12 cellular contexts compared by ENCODE assay signal in genomic region chr6:34233867-34234266, GRCh38. TPM values are rescaled to one million over a fixed set of nuclear protein-coding genes. Genes with fewer than 3 reads are reported as not detected.
DNase-seq lines count a peak whose midpoint lies in the region; ATAC-seq and TF ChIP-seq lines count a peak whose summit lies in the region.
"Had no signal": no experiment of that assay in that cellular context is flagged by ENCODE, and none has a peak within 500 bp of the region (broad histone marks: within the 10 kb centered on the region; RNA-seq: fewer than 3 reads in every experiment).

No MANE protein-coding gene starts in this region.

- H3K4ac ChIP-seq in mesendoderm (ENCODE audit: low read depth, low read length): peak overlapping the region; percentile 84

- H3K56ac ChIP-seq in mesendoderm (ENCODE audit: low read length): peak overlapping the region; percentile 84

- H2BK5ac ChIP-seq in mesendoderm (ENCODE audit: low read length): no peak overlapping the region

- peak overlapping the region; percentile 81 for H3K18ac ChIP-seq in mesendoderm (ENCODE audit: low read length)

- H3K4me3 Mint-ChIP-seq in activated T-helper 17 cell treated with anti-CD3 and anti-CD28 coated beads, Interleukin-2, amount 50 U/mL, for 72 hours: peak overlapping the region; percentile 23

- H3K4me2 ChIP-seq in mesendoderm (ENCODE audit: low read length): no peak overlapping the region

- H4K5ac ChIP-seq in mesendoderm (ENCODE audit: low read length): peak overlapping the region; percentile 72

- no peaks in the 10 kb centered on the region for H3K27me3 ChIP-seq in left ventricle myocardium inferior (ENCODE audit: low read depth)
- no peaks in the 10 kb centered on the region for H3K27me3 ChIP-seq in mesendoderm (ENCODE audit: insufficient read depth, low read length, poor library complexity)
- H3K27me3 ChIP-seq: foreskin keratinocyte had no signal

- WGBS in mesendoderm (ENCODE audit: extremely low coverage, insufficient coverage, low lambda C conversion rate): no CpG with 5 or more reads among the region's 7 CpGs

- no peak overlapping the region for H4K8ac ChIP-seq in mesendoderm (ENCODE audit: low read depth, low read length)

- intact Hi-C loops in cardiac septum (cut with DNase I) (no loop called here), left ventricle myocardium inferior (cut with micrococcal nuclease) (no loop called here)

- H3K27ac ChIP-seq in left ventricle myocardium inferior (replicated peaks) (no peak overlapping the region), mesendoderm (ENCODE audit: low read depth, low read length) (no peak overlapping the region)
- H3K27ac ChIP-seq: foreskin keratinocyte, parathyroid adenoma had no signal

- H2BK120ac ChIP-seq in mesendoderm (ENCODE audit: low read depth, low read length): peak overlapping the region; percentile 31

- H3K4me1 ChIP-seq in left ventricle myocardium inferior (peaks cover 27% of the 10 kb centered on the region), mesendoderm (ENCODE audit: control insufficient read depth, low read depth, low read length) (peaks cover 8% of the 10 kb centered on the region)
- H3K4me1 ChIP-seq: parathyroid adenoma had no signal

- no peak overlapping the region for H3K23ac ChIP-seq in mesendoderm (ENCODE audit: low read length)

- peaks cover 16% of the 10 kb centered on the region for H3K4me1 Mint-ChIP-seq in activated T-helper 17 cell treated with anti-CD3 and anti-CD28 coated beads, Interleukin-2, amount 50 U/mL, for 72 hours

- peak overlapping the region; percentile 95 for H3K9ac ChIP-seq in mesendoderm (ENCODE audit: low read length)
- H3K9ac ChIP-seq: parathyroid adenoma had no signal

- no peak overlapping the region for H2BK15ac ChIP-seq in mesendoderm (replicated peaks; ENCODE audit: low read depth)

- no peaks in the 10 kb centered on the region for H3K9me3 ChIP-seq in left ventricle myocardium inferior (replicated peaks)

- H3K9me3 Mint-ChIP-seq in activated T-helper 17 cell treated with anti-CD3 and anti-CD28 coated beads, Interleukin-2, amount 50 U/mL, for 72 hours: no peaks in the 10 kb centered on the region

- peak overlapping the region; percentile 41 for H2AK5ac ChIP-seq in mesendoderm (ENCODE audit: low read length)

- H3K27ac Mint-ChIP-seq in activated T-helper 17 cell treated with anti-CD3 and anti-CD28 coated beads, Interleukin-2, amount 50 U/mL, for 72 hours: no peak overlapping the region

- TF ChIP-seq CTCF in left ventricle myocardium inferior (IDR thresholded peaks at IDR 0.05; ENCODE audit: borderline replicate concordance): no peak

- ATAC-seq in activated T-helper 17 cell treated with anti-CD3 and anti-CD28 coated beads, Interleukin-2, amount 50 U/mL, for 72 hours (replicated peaks): no peak
- ATAC-seq in stimulated activated naive CD8-positive, alpha-beta T cell treated with anti-CD3 and anti-CD28 coated beads, Interleukin-15, Interleukin-2, amounts not matched to agents 100 U/mL and 50 U/mL, for 24 hours: no peak
- ATAC-seq: foreskin keratinocyte had no signal

- H3K27me3 Mint-ChIP-seq in activated T-helper 17 cell treated with anti-CD3 and anti-CD28 coated beads, Interleukin-2, amount 50 U/mL, for 72 hours: no peaks in the 10 kb centered on the region

- no peaks in the 10 kb centered on the region for H3K79me1 ChIP-seq in mesendoderm (ENCODE audit: low read length)

- H3K79me2 ChIP-seq in mesendoderm (ENCODE audit: control insufficient read depth, insufficient read depth, low read length): peaks cover 18% of the 10 kb centered on the region
- H3K79me2 ChIP-seq: parathyroid adenoma had no signal

- peaks cover 11% of the 10 kb centered on the region for H3K36me3 Mint-ChIP-seq in activated T-helper 17 cell treated with anti-CD3 and anti-CD28 coated beads, Interleukin-2, amount 50 U/mL, for 72 hours (ENCODE audit: low read depth)

- DNase-seq in cardiac septum (ENCODE audit: low spot score) (peak; percentile 47), left ventricle myocardium inferior (no peak), mesendoderm (no peak), NCI-H524 (lab: John Stamatoyannopoulos, UW) (no peak), A172 (ENCODE audit: low spot score) (no peak), GM03348 (ENCODE audit: low spot score) (no peak)
- DNase-seq in stimulated activated naive CD8-positive, alpha-beta T cell treated with anti-CD3 and anti-CD28 coated beads, Interleukin-15, Interleukin-2, amounts not matched to agents 100 U/mL and 50 U/mL, for 24 hours: no peak
- DNase-seq: foreskin keratinocyte, NCI-H1694 treated with DMSO at 0.1 percent for 48 hours, NCI-H748 treated with DMSO at 0.1 percent for 48 hours had no signal

- H3K4me3 ChIP-seq in left ventricle myocardium inferior (no peak overlapping the region), mesendoderm (ENCODE audit: low read length) (no peak overlapping the region)

- H3K36me3 ChIP-seq in left ventricle myocardium inferior (no peaks in the 10 kb centered on the region), mesendoderm (ENCODE audit: control insufficient read depth, insufficient read depth, low read length) (no peaks in the 10 kb centered on the region)

RNA-seq across cellular contexts. Expression of gene HMGA1, which starts 2.8 kb away (rescaled TPM):
- total RNA-seq in cardiac septum (36.4 TPM), left ventricle myocardium inferior (46.7 TPM)
- total RNA-seq in activated T-helper 17 cell treated with anti-CD3 and anti-CD28 coated beads, Interleukin-2, amount 50 U/mL, for 72 hours: 100 to 1,000 TPM; 203 to 389 TPM
- polyA plus RNA-seq in mesendoderm (2013, experiment 1 of 2): 3,300 TPM
- 3,237 TPM for polyA plus RNA-seq in mesendoderm (2013, experiment 2 of 2)
- total RNA-seq in A172 (2014; rRNA removed; shearing (Covaris generic)): 72.3 and 117 TPM in 2 replicates

RNA-seq across cellular contexts. Expression of gene SMIM29, which starts 14.9 kb away (rescaled TPM):
- 27.1 TPM for total RNA-seq in cardiac septum
- 27.1 TPM for total RNA-seq in left ventricle myocardium inferior
- total RNA-seq in activated T-helper 17 cell treated with anti-CD3 and anti-CD28 coated beads, Interleukin-2, amount 50 U/mL, for 72 hours: 10 to 100 TPM; 10.9 to 17.3 TPM
- 4.7 TPM for polyA plus RNA-seq in mesendoderm (2013, experiment 1 of 2)
- 4.6 TPM for polyA plus RNA-seq in mesendoderm (2013, experiment 2 of 2)
- 49.6 and 70.8 TPM in 2 replicates for total RNA-seq in A172 (2014; rRNA removed; shearing (Covaris generic))
